19 cellular contexts compared by ENCODE assay signal in the genomic region with DNA sequence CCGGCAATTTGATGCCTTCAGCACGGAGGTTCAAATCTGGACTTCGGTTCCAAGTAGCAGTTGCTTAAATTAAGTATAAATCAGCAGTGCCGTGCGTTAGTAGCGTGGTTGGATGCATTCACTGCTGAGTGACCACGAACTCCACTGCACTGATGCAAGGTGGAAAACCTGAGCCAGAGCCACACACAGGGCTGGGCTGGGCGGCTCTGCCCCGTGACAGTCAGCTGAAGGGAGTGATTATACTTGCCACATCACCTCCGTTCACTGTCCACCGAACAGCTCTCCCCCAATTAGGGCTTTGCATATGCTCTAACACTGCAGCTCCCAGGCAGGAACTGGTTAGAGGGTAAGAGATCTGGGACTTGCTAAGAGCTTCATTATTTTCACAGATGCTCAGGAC.
"Had no signal": no experiment of that assay in that cellular context is flagged by ENCODE, and none has a peak within 500 bp of the region (broad histone marks: within the 10 kb centered on the region; RNA-seq: fewer than 3 reads in every experiment).

No MANE protein-coding gene starts in this region.

- H3K9me3 Mint-ChIP-seq: activated CD4-positive, alpha-beta T cell treated with anti-CD3 and anti-CD28 coated beads, Interleukin-2, amount 10 ng/mL, durations not matched to agents 24 days and 14 days; natural killer cell; stimulated activated effector memory CD8-positive, alpha-beta T cell treated with anti-CD3 and anti-CD28 coated beads, Interleukin-12 subunit alpha, Interleukin-12 subunit beta, amount 100 ng/mL, for 72 hours had no signal

- H3K27ac Mint-ChIP-seq: activated CD4-positive, alpha-beta T cell treated with anti-CD3 and anti-CD28 coated beads, Interleukin-2, amount 10 ng/mL, durations not matched to agents 24 days and 14 days; natural killer cell; stimulated activated effector memory CD8-positive, alpha-beta T cell treated with anti-CD3 and anti-CD28 coated beads, Interleukin-12 subunit alpha, Interleukin-12 subunit beta, amount 100 ng/mL, for 72 hours had no signal

- H3K4me1 ChIP-seq: foreskin keratinocyte, testis, upper lobe of left lung had no signal

- H3K27me3 Mint-ChIP-seq: activated CD4-positive, alpha-beta T cell treated with anti-CD3 and anti-CD28 coated beads, Interleukin-2, amount 10 ng/mL, durations not matched to agents 24 days and 14 days had no signal

- H3K27ac ChIP-seq: foreskin keratinocyte, testis, upper lobe of left lung had no signal

- H3K4me1 Mint-ChIP-seq: natural killer cell; stimulated activated effector memory CD8-positive, alpha-beta T cell treated with anti-CD3 and anti-CD28 coated beads, Interleukin-12 subunit alpha, Interleukin-12 subunit beta, amount 100 ng/mL, for 72 hours had no signal

- DNase-seq: activated CD4-positive, alpha-beta T cell treated with anti-CD3 and anti-CD28 coated beads, Interleukin-2, amount 10 ng/mL, durations not matched to agents 24 days and 14 days; activated CD4-positive, CD25-positive, alpha-beta regulatory T cell; activated CD8-positive, alpha-beta memory T cell treated with anti-CD3 and anti-CD28 coated beads, Interleukin-2, amount 50 U/mL, for 4 hours; activated effector memory CD4-positive, alpha-beta T cell treated with Interleukin-2 at 50 U/mL for 16 hours; activated naive CD4-positive, alpha-beta T cell treated with anti-CD3 and anti-CD28 coated beads, Interleukin-2, amount 50 U/mL, for 16 hours; activated T-cell treated with anti-CD3 and anti-CD28 coated beads, Interleukin-2, amount 50 U/mL, for 48 hours; dermis blood vessel endothelial cell; effector memory CD4-positive, alpha-beta T cell; foreskin keratinocyte; kidney; mesendoderm; natural killer cell; stimulated activated CD4-positive, alpha-beta T cell treated with anti-CD3 and anti-CD28 coated beads, Interleukin-4, amount 100 ng/mL, for 24 hours; T-helper 1 cell; T-helper 9 cell; testis; upper lobe of left lung had no signal

- H3K4me3 Mint-ChIP-seq: activated CD4-positive, alpha-beta T cell treated with anti-CD3 and anti-CD28 coated beads, Interleukin-2, amount 10 ng/mL, durations not matched to agents 24 days and 14 days; natural killer cell; stimulated activated effector memory CD8-positive, alpha-beta T cell treated with anti-CD3 and anti-CD28 coated beads, Interleukin-12 subunit alpha, Interleukin-12 subunit beta, amount 100 ng/mL, for 72 hours had no signal

- H3K27me3 ChIP-seq: foreskin keratinocyte, testis, upper lobe of left lung had no signal

- H3K36me3 Mint-ChIP-seq: natural killer cell; stimulated activated effector memory CD8-positive, alpha-beta T cell treated with anti-CD3 and anti-CD28 coated beads, Interleukin-12 subunit alpha, Interleukin-12 subunit beta, amount 100 ng/mL, for 72 hours had no signal

- H3K9me3 ChIP-seq: testis, upper lobe of left lung had no signal

- H3K36me3 ChIP-seq: upper lobe of left lung had no signal

- H3K4me3 ChIP-seq: smooth muscle cell, testis, upper lobe of left lung had no signal

- ATAC-seq: foreskin keratinocyte; natural killer cell; stimulated activated effector memory CD8-positive, alpha-beta T cell treated with anti-CD3 and anti-CD28 coated beads, Interleukin-12 subunit alpha, Interleukin-12 subunit beta, amount 100 ng/mL, for 72 hours had no signal
